1 cellular context compared by ENCODE assay signal in the genomic region with DNA sequence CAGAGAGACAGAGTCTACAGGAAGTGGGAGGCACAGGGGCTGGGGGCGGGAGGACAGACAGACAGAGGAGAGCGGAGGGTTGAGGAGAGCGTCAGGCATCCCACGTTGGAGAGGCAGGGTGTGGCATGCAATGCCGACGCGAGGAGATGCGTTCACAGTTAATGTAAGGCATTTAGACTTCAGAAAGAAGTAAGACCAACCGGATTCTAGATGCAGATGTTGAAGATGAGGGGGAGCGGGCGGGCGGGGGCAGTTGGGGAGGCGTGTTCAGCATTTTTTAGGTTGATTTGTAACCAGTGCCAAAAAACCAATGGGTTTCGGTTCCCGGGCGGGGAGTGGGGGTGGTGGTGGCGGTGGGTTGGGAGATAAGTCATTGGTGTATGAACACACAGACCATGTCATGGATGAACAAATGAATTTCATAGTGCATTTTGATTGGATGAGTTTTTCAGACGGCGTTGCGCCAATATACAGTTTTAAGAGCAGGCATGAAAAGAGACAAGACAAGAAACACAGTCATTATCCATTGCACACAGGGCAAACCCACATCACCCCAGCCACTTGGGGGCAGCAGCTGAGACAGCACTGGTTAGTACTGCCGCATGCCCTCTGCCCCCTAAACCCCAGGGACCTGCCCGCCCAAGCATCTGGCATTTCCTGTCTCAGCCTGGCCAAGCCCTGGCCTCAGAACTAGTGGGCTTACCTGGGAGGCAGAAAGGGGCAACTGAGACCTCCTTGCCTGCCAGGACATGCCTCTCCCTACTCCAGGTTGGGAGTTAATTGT.
TF ChIP-seq lines count a peak whose summit lies in the region.

No MANE protein-coding gene starts in this region.

TF ChIP-seq in HCT116, 20 proteins besides CTCF, POLR2A, EP300 and RAD21 (continued from another document):
- TF ChIP-seq TCF7L2 (IDR thresholded peaks at IDR 0.05; ENCODE audit: borderline replicate concordance, extremely low read depth, insufficient read depth, insufficient read length) (no peak), SP1 (IDR thresholded peaks at IDR 0.05; ENCODE audit: low read depth) (no peak)
